ENCODE assay signal across 8 cellular contexts in the genomic region with DNA sequence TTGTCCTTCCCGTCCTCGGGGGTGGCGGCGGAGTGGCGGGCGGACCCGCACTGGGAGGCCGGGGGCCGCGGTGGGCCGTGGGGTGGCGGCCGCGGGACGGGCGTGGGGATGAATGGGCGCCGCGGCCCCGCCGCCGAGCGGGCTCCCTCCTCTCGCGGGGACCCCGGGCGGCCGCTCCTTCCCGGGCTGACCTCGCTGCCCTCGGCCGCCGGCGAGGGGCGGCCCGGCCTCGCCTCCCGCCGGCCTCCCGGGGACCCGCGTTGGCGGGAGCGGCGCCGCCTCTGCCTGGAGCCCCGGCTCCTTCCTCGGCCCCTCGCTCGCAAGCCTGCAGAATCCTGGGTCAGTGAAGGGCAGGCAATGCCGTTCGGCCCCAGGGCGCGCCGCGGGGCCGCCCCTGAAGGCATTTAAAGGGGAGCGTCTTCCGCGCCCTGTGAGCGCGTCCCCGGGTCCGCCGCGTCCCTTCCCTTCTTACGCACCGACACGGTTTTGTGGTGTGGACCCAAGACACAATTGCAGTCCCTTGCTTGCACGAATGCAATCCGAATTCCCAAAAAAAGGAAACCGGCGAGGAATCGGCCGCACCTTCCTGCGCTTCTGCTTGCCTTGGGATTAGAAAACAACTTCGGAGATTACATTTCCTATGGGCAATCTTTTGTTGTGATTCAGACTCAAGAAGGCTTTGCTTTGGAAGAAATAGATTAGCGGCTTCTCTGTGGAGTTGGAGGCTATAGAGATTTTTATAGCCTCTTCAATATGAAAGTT. TPM values are rescaled to one million over a fixed set of nuclear protein-coding genes. Genes with fewer than 3 reads are reported as not detected.
A peak's percentile ranks its signal among the peaks of the same experiment; 100 is the strongest.
DNase-seq lines count a peak whose midpoint lies in the region; ATAC-seq and TF ChIP-seq lines count a peak whose summit lies in the region.

No MANE protein-coding gene starts in this region.

- H3K36me3 Mint-ChIP-seq in CD8-positive, alpha-beta memory T cell, result peaks cover 0 to 18% (median 0%) of the 10 kb centered on the region in 3 donors
- no peaks in the 10 kb centered on the region for H3K36me3 Mint-ChIP-seq in memory B cell

- no peak for TF ChIP-seq CTCF in testis (IDR thresholded peaks at IDR 0.05)

- H3K36me3 ChIP-seq in CD8-positive, alpha-beta memory T cell (ENCODE audit: insufficient read depth, low read length), result no peaks in the 10 kb centered on the region
- H3K36me3 ChIP-seq in endocrine pancreas (ENCODE audit: control insufficient read depth, insufficient read depth, low read length) (no peaks in the 10 kb centered on the region), testis (ENCODE audit: low read depth, missing control alignments) (no peaks in the 10 kb centered on the region)

- H3K27me3 Mint-ChIP-seq in CD8-positive, alpha-beta memory T cell, result peaks cover 15 to 19% of the 10 kb centered on the region in 2 donors
- H3K27me3 Mint-ChIP-seq in memory B cell, result peaks cover 7% of the 10 kb centered on the region

- POLR2A ChIA-PET in CD8-positive, alpha-beta memory T cell (lab: Charles Lee), result no interaction called here

- DNase-seq in CD8-positive, alpha-beta memory T cell, result peak in 2 of 5 donors; percentile 2 to 17
- peak; percentile 28 for DNase-seq in HK-2 (ENCODE audit: unreplicated experiment)
- DNase-seq in activated CD4-positive, alpha-beta T cell treated with anti-CD3 and anti-CD28 coated beads, Interleukin-2, amount 50 U/mL, for 1 hour, result peak; percentile 4
- DNase-seq in memory B cell (ENCODE audit: low spot score in 2 of 2), result peak; percentile 12 to 39
- peak; percentile 41 for DNase-seq in testis
- DNase-seq in NCI-H2196 (lab: John Stamatoyannopoulos, UW; ENCODE audit: unreplicated experiment), result no peak

- 0 to 1% methylated on average over 21 to 22 of the region's 78 CpGs for WGBS in testis, 2 donors

- H3K4me1 ChIP-seq in CD8-positive, alpha-beta memory T cell (ENCODE audit: insufficient read depth, low read length), result peaks cover 13% of the 10 kb centered on the region
- peaks cover 4% of the 10 kb centered on the region for H3K4me1 ChIP-seq in endocrine pancreas (ENCODE audit: control insufficient read depth, insufficient read depth, low read length)
- peaks cover 7% of the 10 kb centered on the region for H3K4me1 ChIP-seq in testis

- H3K9me3 ChIP-seq in CD8-positive, alpha-beta memory T cell (ENCODE audit: low read length), result no peaks in the 10 kb centered on the region
- no peaks in the 10 kb centered on the region for H3K9me3 ChIP-seq in endocrine pancreas (ENCODE audit: control insufficient read depth, low read length)
- no peaks in the 10 kb centered on the region for H3K9me3 ChIP-seq in testis

- ATAC-seq in memory B cell (ENCODE audit: low read depth) (no peak), GM21619 (IDR thresholded peaks at IDR 0.05; ENCODE audit: unreplicated experiment) (no peak)

- H3K9ac ChIP-seq in endocrine pancreas (ENCODE audit: control insufficient read depth, insufficient read depth, low read length), result peak overlapping the region; percentile 60

- intact Hi-C loops in testis (cut with DNase I; ENCODE audit: low total_unique reads), result loop anchor here (5.0 kb wide), 1 partner anchor 249 kb away; no protein-coding TSS in a partner anchor

- H3K27me3 ChIP-seq in CD8-positive, alpha-beta memory T cell (ENCODE audit: insufficient read depth, low read length, poor library complexity, severe bottlenecking), result no peaks in the 10 kb centered on the region
- H3K27me3 ChIP-seq in endocrine pancreas (ENCODE audit: control insufficient read depth, insufficient read depth, low read length) (no peaks in the 10 kb centered on the region), testis (no peaks in the 10 kb centered on the region)

- H3K4me3 Mint-ChIP-seq in CD8-positive, alpha-beta memory T cell, result peak overlapping the region; percentile 89 to 95 (median 92)
- peak overlapping the region; percentile 85 for H3K4me3 Mint-ChIP-seq in memory B cell

- H3K27ac ChIP-seq in CD8-positive, alpha-beta memory T cell (ENCODE audit: low read depth, low read length), result no peak overlapping the region
- H3K27ac ChIP-seq in testis, result peak overlapping the region; percentile 81 to 87

- no peaks in the 10 kb centered on the region for H3K9me3 Mint-ChIP-seq in CD8-positive, alpha-beta memory T cell
- no peaks in the 10 kb centered on the region for H3K9me3 Mint-ChIP-seq in memory B cell

- no peak for TF ChIP-seq POLR2A in testis (IDR thresholded peaks at IDR 0.05)

- peak overlapping the region in 3 of 8 donors; percentile 29 to 89 (median 71) for H3K27ac Mint-ChIP-seq in CD8-positive, alpha-beta memory T cell
- H3K27ac Mint-ChIP-seq in memory B cell, result no peak overlapping the region

- peaks cover 15 to 33% (median 32%) of the 10 kb centered on the region in 3 donors for H3K4me1 Mint-ChIP-seq in CD8-positive, alpha-beta memory T cell
- H3K4me1 Mint-ChIP-seq in memory B cell, result peaks cover 6% of the 10 kb centered on the region

- CTCF ChIA-PET in CD8-positive, alpha-beta memory T cell (lab: Charles Lee), result no interaction called here

- peak overlapping the region; percentile 46 for H3K4me3 ChIP-seq in CD8-positive, alpha-beta memory T cell (ENCODE audit: low read length)
- H3K4me3 ChIP-seq in endocrine pancreas (ENCODE audit: control insufficient read depth, insufficient read depth, low read length) (peak overlapping the region; percentile 84), testis (peak overlapping the region; percentile 85 to 90)

RNA-seq across cellular contexts. Expression of gene ITSN1, which starts 0.8 kb away (rescaled TPM):
- total RNA-seq in CD8-positive, alpha-beta memory T cell, result 1 to 10 TPM; 4.9 to 5.5 TPM
- 2.7 TPM for polyA plus RNA-seq in CD8-positive, alpha-beta memory T cell
- total RNA-seq in testis, result 10 to 100 TPM; 48.4 to 56.6 TPM
- polyA plus RNA-seq in testis (ENCODE audit: insufficient read depth, low read depth, low replicate concordance), result 20.0 TPM

RNA-seq across cellular contexts. Expression of gene CRYZL1, which starts 1.5 kb away (rescaled TPM):
- total RNA-seq in CD8-positive, alpha-beta memory T cell, result 10 to 100 TPM; 30.6 to 31.1 TPM
- 34.9 TPM for polyA plus RNA-seq in CD8-positive, alpha-beta memory T cell
- total RNA-seq in testis, result 10 to 100 TPM; 40.6 to 73.2 TPM
- polyA plus RNA-seq in testis (ENCODE audit: insufficient read depth, low read depth, low replicate concordance), result 75.7 TPM

RNA-seq across cellular contexts. Expression of gene DONSON, which starts 54.6 kb away (rescaled TPM):
- total RNA-seq in CD8-positive, alpha-beta memory T cell, result 10 to 100 TPM; 38.0 to 41.0 TPM
- polyA plus RNA-seq in CD8-positive, alpha-beta memory T cell, result 3.3 TPM
- total RNA-seq in testis, result 10 to 100 TPM; 34.4 to 66.1 TPM
- 46.9 TPM for polyA plus RNA-seq in testis (ENCODE audit: insufficient read depth, low read depth, low replicate concordance)

Comparison
In these comparisons a context has a peak if more than half of its experiments do, and no peak if none do; other contexts are left out.
1. RNA of gene ITSN1, which starts 0.8 kb away (total RNA-seq): 48.4 to 56.6 TPM in testis; 4.9 to 5.5 TPM in CD8-positive, alpha-beta memory T cell; every median in the first group is over 4 times any median in the second.
2. Peak in every context shown above with its lines, with median percentiles within 50 percentile points of each other: H3K4me3 ChIP-seq.